Comparison of ENCODE assay signal across 16 cellular contexts in the genomic region with DNA sequence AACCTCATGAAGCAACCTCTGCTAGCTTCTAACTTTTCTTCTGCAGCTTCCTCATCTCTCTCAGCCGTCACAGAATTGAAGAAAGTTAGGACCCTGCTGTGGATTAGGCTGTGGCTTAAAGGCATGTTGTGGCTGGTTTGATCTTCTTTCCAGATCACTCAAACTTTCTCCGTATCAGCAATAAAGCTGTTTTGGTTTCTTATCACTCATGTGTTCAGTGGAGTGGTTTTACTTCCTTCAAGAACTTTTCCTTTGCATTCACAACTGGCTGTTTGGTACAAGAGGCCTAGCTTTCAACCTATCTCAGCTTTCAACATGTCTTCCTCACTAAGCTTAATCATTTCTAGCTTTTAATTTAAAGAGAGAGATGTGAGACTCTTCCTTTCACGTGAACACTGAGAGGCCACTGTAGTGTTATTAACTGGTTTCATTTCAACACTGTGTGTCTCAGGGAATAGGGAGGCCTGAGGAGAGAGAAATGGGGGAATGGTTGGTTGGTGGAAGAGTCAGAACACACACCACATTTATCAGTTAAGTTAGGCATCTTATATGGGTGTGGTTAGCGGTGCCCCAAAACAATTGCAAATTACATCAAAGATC. TPM values are rescaled to one million over a fixed set of nuclear protein-coding genes. Genes with fewer than 3 reads are reported as not detected.
DNase-seq lines count a peak whose midpoint lies in the region; ATAC-seq and TF ChIP-seq lines count a peak whose summit lies in the region.
"Had no signal": no experiment of that assay in that cellular context is flagged by ENCODE, and none has a peak within 500 bp of the region (broad histone marks: within the 10 kb centered on the region; RNA-seq: fewer than 3 reads in every experiment).

No MANE protein-coding gene starts in this region.

- TF ChIP-seq POLR2A in stomach (IDR thresholded peaks at IDR 0.05): no peak

- no peaks in the 10 kb centered on the region for H3K27me3 Mint-ChIP-seq in CD4-positive, alpha-beta T cell
- peaks cover 21% of the 10 kb centered on the region for H3K27me3 Mint-ChIP-seq in activated T-helper 17 cell treated with anti-CD3 and anti-CD28 coated beads, Interleukin-2, amount 50 U/mL, for 72 hours

- no peak for ATAC-seq in CD4-positive, alpha-beta T cell (ENCODE audit: poor library complexity)
- peak; percentile 31; the same call in 2 of the 3 replicates for ATAC-seq in DND-41 (ENCODE audit: insufficient read depth, low read depth)
- ATAC-seq in activated T-helper 17 cell treated with anti-CD3 and anti-CD28 coated beads, Interleukin-2, amount 50 U/mL, for 72 hours (replicated peaks): peak; percentile 68
- no peak for ATAC-seq in HG03108 (IDR thresholded peaks at IDR 0.05; ENCODE audit: unreplicated experiment)
- ATAC-seq: natural killer cell had no signal

- H3K4me1 ChIP-seq in DND-41 (ENCODE audit: insufficient read depth, low read length) (no peaks in the 10 kb centered on the region), Karpas-422 (ENCODE audit: low read length) (no peaks in the 10 kb centered on the region), stomach (no peaks in the 10 kb centered on the region), right atrium auricular region (no peaks in the 10 kb centered on the region)
- H3K4me1 ChIP-seq: tibial artery had no signal

- H2AFZ ChIP-seq in DND-41 (ENCODE audit: low read depth, low read length) (no peak overlapping the region), Karpas-422 (ENCODE audit: low read length) (0 out of 2 replicates have a peak overlapping the region, but pooled peaks have one; percentile 18)

- TF ChIP-seq CTCF in CD4-positive, alpha-beta T cell (IDR thresholded peaks at IDR 0.05): no peak
- TF ChIP-seq CTCF in DND-41 (IDR thresholded peaks at IDR 0.05; ENCODE audit: borderline replicate concordance, extremely low read depth, low read length, poor library complexity, severe bottlenecking) (no peak), stomach (IDR thresholded peaks at IDR 0.05) (no peak), right atrium auricular region (IDR thresholded peaks at IDR 0.05) (no peak)

- H3K4me3 ChIP-seq in DND-41 (ENCODE audit: low read depth in 1 of 2, low read length in 2 of 2) (no peak overlapping the region), Karpas-422 (ENCODE audit: low read length) (no peak overlapping the region), stomach (no peak overlapping the region), right atrium auricular region (no peak overlapping the region)
- H3K4me3 ChIP-seq: smooth muscle cell, tibial artery had no signal

- intact Hi-C loops in CD4-positive, alpha-beta T cell (cut with DNase I, micrococcal nuclease): no loop called here
- intact Hi-C loops in stomach (cut with DNase I; ENCODE audit: low total_unique reads): no loop called here

- H4K20me1 ChIP-seq in DND-41 (ENCODE audit: insufficient read depth, low read length): no peaks in the 10 kb centered on the region
- H4K20me1 ChIP-seq in Karpas-422 (ENCODE audit: insufficient read depth, low read depth, low read length): no peaks in the 10 kb centered on the region

- peak overlapping the region; percentile 70 for H3K27ac Mint-ChIP-seq in CD4-positive, alpha-beta T cell
- peak overlapping the region; percentile 29 for H3K27ac Mint-ChIP-seq in activated T-helper 17 cell treated with anti-CD3 and anti-CD28 coated beads, Interleukin-2, amount 50 U/mL, for 72 hours
- H3K27ac Mint-ChIP-seq: natural killer cell had no signal

- H3K79me2 ChIP-seq in DND-41 (ENCODE audit: insufficient read depth, low read length) (no peaks in the 10 kb centered on the region), Karpas-422 (ENCODE audit: low read length) (no peaks in the 10 kb centered on the region)

- H3K9me3 ChIP-seq in CD4-positive, alpha-beta T cell (ENCODE audit: control insufficient read depth, low read length): no peaks in the 10 kb centered on the region
- H3K9me3 ChIP-seq in DND-41 (ENCODE audit: insufficient read depth, low read length, severe bottlenecking) (no peaks in the 10 kb centered on the region), Karpas-422 (ENCODE audit: low read length) (no peaks in the 10 kb centered on the region), stomach (peaks cover 0 to 7% (median 6%) of the 10 kb centered on the region in 4 donors), right atrium auricular region (no peaks in the 10 kb centered on the region)

- no peak for DNase-seq in CD4-positive, alpha-beta T cell
- DNase-seq in DND-41: no peak
- no peak for DNase-seq in Karpas-422
- no peak for DNase-seq in stomach
- DNase-seq in right atrium auricular region (ENCODE audit: low spot score): no peak
- DNase-seq: activated CD4-positive, alpha-beta T cell treated with anti-CD3 and anti-CD28 coated beads for 1 hour; AML-193; GDM1; kidney; natural killer cell; NCI-H1436 treated with DMSO at 0.1 percent for 48 hours; NCI-H345; tibial artery had no signal

- peaks cover 4% of the 10 kb centered on the region for H3K9me3 Mint-ChIP-seq in CD4-positive, alpha-beta T cell
- no peaks in the 10 kb centered on the region for H3K9me3 Mint-ChIP-seq in activated T-helper 17 cell treated with anti-CD3 and anti-CD28 coated beads, Interleukin-2, amount 50 U/mL, for 72 hours
- H3K9me3 Mint-ChIP-seq: natural killer cell had no signal

- no peaks in the 10 kb centered on the region for H3K36me3 Mint-ChIP-seq in CD4-positive, alpha-beta T cell (ENCODE audit: low read depth)
- H3K36me3 Mint-ChIP-seq in activated T-helper 17 cell treated with anti-CD3 and anti-CD28 coated beads, Interleukin-2, amount 50 U/mL, for 72 hours (ENCODE audit: low read depth): no peaks in the 10 kb centered on the region
- H3K36me3 Mint-ChIP-seq: natural killer cell had no signal

- H3K4me2 ChIP-seq in DND-41 (ENCODE audit: insufficient read depth, low read length) (no peak overlapping the region), Karpas-422 (ENCODE audit: low read depth, low read length, poor library complexity, severe bottlenecking) (no peak overlapping the region)
- H3K4me2 ChIP-seq: smooth muscle cell had no signal

- peak overlapping the region; percentile 14 for H3K27ac ChIP-seq in CD4-positive, alpha-beta T cell (ENCODE audit: low read depth, low read length)
- no peak overlapping the region for H3K27ac ChIP-seq in DND-41 (ENCODE audit: low read length)
- H3K27ac ChIP-seq in Karpas-422 (ENCODE audit: low read length): no peak overlapping the region
- H3K27ac ChIP-seq in stomach: no peak overlapping the region
- no peak overlapping the region for H3K27ac ChIP-seq in right atrium auricular region
- H3K27ac ChIP-seq: tibial artery had no signal

- no peak overlapping the region for H3K4me3 Mint-ChIP-seq in CD4-positive, alpha-beta T cell
- no peak overlapping the region for H3K4me3 Mint-ChIP-seq in activated T-helper 17 cell treated with anti-CD3 and anti-CD28 coated beads, Interleukin-2, amount 50 U/mL, for 72 hours
- H3K4me3 Mint-ChIP-seq: natural killer cell had no signal

- H3K9ac ChIP-seq in DND-41 (ENCODE audit: low read depth, low read length) (no peak overlapping the region), Karpas-422 (ENCODE audit: low read length) (no peak overlapping the region)

- H3K36me3 ChIP-seq in DND-41 (ENCODE audit: insufficient read depth, low read length) (no peaks in the 10 kb centered on the region), Karpas-422 (ENCODE audit: insufficient read depth, low read length) (no peaks in the 10 kb centered on the region), stomach (peaks cover 0 to 17% (median 7%) of the 10 kb centered on the region in 4 donors), right atrium auricular region (peaks cover 9% of the 10 kb centered on the region)

- peaks cover 16% of the 10 kb centered on the region for H3K4me1 Mint-ChIP-seq in CD4-positive, alpha-beta T cell (ENCODE audit: low read depth)
- H3K4me1 Mint-ChIP-seq in activated T-helper 17 cell treated with anti-CD3 and anti-CD28 coated beads, Interleukin-2, amount 50 U/mL, for 72 hours: peaks cover 8% of the 10 kb centered on the region
- H3K4me1 Mint-ChIP-seq: natural killer cell had no signal

- WGBS in stomach, 5 donors: 74 to 84% (median 82%) methylated on average over 4 of the region's 4 CpGs

- CTCF ChIA-PET in CD4-positive, alpha-beta T cell (lab: Charles Lee): no interaction called here

- H3K9me2 ChIP-seq in Karpas-422 (replicated peaks; ENCODE audit: insufficient read depth, low read length): no peaks in the 10 kb centered on the region

- no peaks in the 10 kb centered on the region for H3K27me3 ChIP-seq in CD4-positive, alpha-beta T cell (ENCODE audit: control insufficient read depth, insufficient read depth, low read length)
- H3K27me3 ChIP-seq in DND-41 (ENCODE audit: insufficient read depth, low read length, poor library complexity) (no peaks in the 10 kb centered on the region), Karpas-422 (ENCODE audit: low read length) (no peaks in the 10 kb centered on the region), stomach (peaks cover 0 to 5% (median 0%) of the 10 kb centered on the region in 3 donors), right atrium auricular region (no peaks in the 10 kb centered on the region)
- H3K27me3 ChIP-seq: tibial artery had no signal

- POLR2A ChIA-PET in CD4-positive, alpha-beta T cell (lab: Charles Lee): interaction anchor here (0.6 kb wide), 1 partner anchor 12 kb away, joined by 3 read pairs; no protein-coding TSS in a partner anchor

- no peak for TF ChIP-seq EP300 in stomach (IDR thresholded peaks at IDR 0.05)

RNA-seq across cellular contexts. Expression of gene ZSCAN23, which starts 17.2 kb away (rescaled TPM):
- total RNA-seq in CD4-positive, alpha-beta T cell: under 1 TPM; 0.19 to 0.78 TPM
- total RNA-seq in Karpas-422 (2014; rRNA removed; shearing (Covaris generic); ENCODE audit: low replicate concordance): 3.3 and 4.8 TPM in 2 replicates
- under 1 TPM; 0.24 to 0.52 TPM for total RNA-seq in activated T-helper 17 cell treated with anti-CD3 and anti-CD28 coated beads, Interleukin-2, amount 50 U/mL, for 72 hours
- total RNA-seq in stomach (1 to 10 TPM in 1 of 5 donors, under 1 TPM in 1, not detected in 3; 0.58 to 5.3 TPM), right atrium auricular region (under 1 TPM; 0.59 to 0.79 TPM)
- under 1 TPM in 2 of 3 donors, not detected in 1; 0.23 to 0.75 TPM for polyA plus RNA-seq in stomach

RNA-seq across cellular contexts. Expression of gene ZSCAN12, which starts 26.5 kb away (rescaled TPM):
- total RNA-seq in CD4-positive, alpha-beta T cell: 1 to 10 TPM; 2.0 to 2.3 TPM
- total RNA-seq in Karpas-422 (2014; rRNA removed; shearing (Covaris generic); ENCODE audit: low replicate concordance): 9.3 and 12.0 TPM in 2 replicates
- 1 to 10 TPM; 2.9 to 4.3 TPM for total RNA-seq in activated T-helper 17 cell treated with anti-CD3 and anti-CD28 coated beads, Interleukin-2, amount 50 U/mL, for 72 hours
- 10 to 100 TPM in 1 of 5 donors, 1 to 10 TPM in 4; 1.4 to 10.5 (median 7.1) TPM for total RNA-seq in stomach
- polyA plus RNA-seq in stomach: 1 to 10 TPM; 1.1 to 1.8 (median 1.7) TPM
- total RNA-seq in right atrium auricular region: 1 to 10 TPM; 2.1 to 3.4 TPM

Comparison
In these comparisons a context has a peak if more than half of its experiments do, and no peak if none do; other contexts are left out.
1. ATAC-seq: peak in DND-41 (single experiment) and activated T-helper 17 cell treated with anti-CD3 and anti-CD28 coated beads, Interleukin-2, amount 50 U/mL, for 72 hours (single experiment); none in CD4-positive, alpha-beta T cell (single experiment) and HG03108 (single experiment).